14 cellular contexts compared by ENCODE assay signal in genomic region chr5:13859285-13859684, GRCh38.
"Had no signal": no experiment of that assay in that cellular context is flagged by ENCODE, and none has a peak within 500 bp of the region (broad histone marks: within the 10 kb centered on the region; RNA-seq: fewer than 3 reads in every experiment).

No MANE protein-coding gene starts in this region.

- H3K4me1 ChIP-seq: left ventricle myocardium inferior had no signal

- H3K4me3 ChIP-seq: hepatocyte, left ventricle myocardium inferior, ovary had no signal

- DNase-seq: activated CD4-positive, alpha-beta T cell treated with anti-CD3 and anti-CD28 coated beads, Interleukin-2, amount 50 U/mL, for 4 hours; activated CD4-positive, CD25-positive, alpha-beta regulatory T cell; activated gamma-delta T cell; activated T-cell treated with anti-CD3 and anti-CD28 coated beads, Interleukin-2, amount 50 U/mL, for 1 hour; anterior cingulate cortex; endodermal cell; erythroblast; kidney; left ventricle myocardium inferior; ovary; stimulated activated CD4-positive, alpha-beta T cell treated with anti-CD3 and anti-CD28 coated beads, Interleukin-2, amount 100 ng/mL, for 48 hours; stimulated activated naive CD4-positive, alpha-beta T cell treated with Interleukin-2 at 50 U/mL for 16 hours; trophoblast cell had no signal

- H3K79me2 ChIP-seq: hepatocyte had no signal

- H3K4me2 ChIP-seq: hepatocyte had no signal

- H3K27ac ChIP-seq: hepatocyte, left ventricle myocardium inferior, ovary had no signal

- H3K9me3 ChIP-seq: ovary had no signal

- H3K36me3 ChIP-seq: left ventricle myocardium inferior, ovary had no signal

- H2AFZ ChIP-seq: hepatocyte had no signal

- H3K27me3 ChIP-seq: hepatocyte, ovary had no signal
